1 cellular context compared by ENCODE assay signal in the genomic region with DNA sequence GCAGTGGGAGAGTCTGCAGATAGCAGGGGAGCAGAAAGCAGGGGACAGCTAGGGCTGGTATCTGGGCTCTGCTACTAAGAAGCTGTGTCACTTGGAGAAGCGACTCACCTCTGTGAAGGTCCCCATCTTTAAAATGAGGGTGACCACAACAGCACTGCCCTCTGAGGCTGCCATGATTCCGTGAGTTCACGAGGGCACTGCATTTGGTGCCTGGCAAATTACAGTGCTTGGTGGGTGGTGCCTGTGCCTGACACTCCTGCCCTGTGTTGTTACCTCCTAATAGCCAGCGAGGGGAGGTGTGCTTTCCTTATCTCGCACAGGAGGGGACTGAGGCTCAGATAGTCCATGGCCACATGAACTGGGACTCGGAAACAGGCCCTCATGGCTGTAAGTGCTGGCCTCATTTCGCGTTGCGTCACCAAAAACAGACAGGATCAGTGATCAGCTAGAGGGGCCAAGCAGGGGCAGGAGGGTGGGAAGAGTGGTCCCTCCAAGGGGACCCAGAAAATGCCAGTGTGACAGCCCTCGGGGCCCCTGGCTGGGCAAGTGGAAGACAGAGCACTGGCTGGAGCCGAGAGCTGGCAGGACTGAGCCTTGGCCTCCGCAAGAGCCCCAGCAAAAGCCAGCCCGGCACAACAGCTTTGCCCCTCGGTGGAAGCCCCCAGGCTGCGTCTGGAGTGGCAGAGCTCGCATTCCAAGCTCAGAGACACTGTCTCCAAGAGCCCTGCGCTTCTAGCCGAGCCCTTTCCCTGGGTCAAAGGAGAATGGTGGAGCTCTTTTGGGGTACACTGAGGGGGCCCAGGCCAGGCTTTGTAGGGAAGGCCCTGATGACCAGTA.
TF ChIP-seq lines count a peak whose summit lies in the region.

No MANE protein-coding gene starts in this region.

TF ChIP-seq in HepG2, 621 proteins besides CTCF, POLR2A, EP300 and RAD21 (continued from another document and continues in another):
- TF ChIP-seq ZNF407 (CRISPR knock-in tag; IDR thresholded peaks at IDR 0.05; ENCODE audit: not compliant biosample characterization), result no peak
- TF ChIP-seq ZNF33B (CRISPR knock-in tag; IDR thresholded peaks at IDR 0.05), result no peak
- TF ChIP-seq FOSL2 (CRISPR knock-in tag; IDR thresholded peaks at IDR 0.05), result no peak
- no peak; the same call in 1 of the 2 replicates for TF ChIP-seq SRY (CRISPR knock-in tag; IDR thresholded peaks at IDR 0.05)
- TF ChIP-seq, protein P1, sequence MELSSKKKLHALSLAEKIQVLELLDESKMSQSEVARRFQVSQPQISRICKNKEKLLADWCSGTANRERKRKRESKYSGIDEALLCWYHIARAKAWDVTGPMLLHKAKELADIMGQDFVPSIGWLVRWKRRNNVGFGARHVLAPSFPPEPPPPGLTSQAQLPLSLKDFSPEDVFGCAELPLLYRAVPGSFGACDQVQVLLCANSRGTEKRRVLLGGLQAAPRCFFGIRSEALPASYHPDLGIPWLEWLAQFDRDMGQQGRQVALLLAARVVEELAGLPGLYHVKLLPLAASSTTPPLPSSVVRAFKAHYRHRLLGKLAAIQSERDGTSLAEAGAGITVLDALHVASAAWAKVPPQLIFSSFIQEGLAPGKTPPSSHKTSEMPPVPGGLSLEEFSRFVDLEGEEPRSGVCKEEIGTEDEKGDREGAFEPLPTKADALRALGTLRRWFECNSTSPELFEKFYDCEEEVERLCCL (CRISPR knock-in tag; IDR thresholded peaks at IDR 0.05; ENCODE audit: borderline replicate concordance), result no peak
- TF ChIP-seq SATB2 (CRISPR knock-in tag; IDR thresholded peaks at IDR 0.05), result no peak
- 0 out of 2 replicates have a peak, but pooled peaks have one; percentile 1 for TF ChIP-seq ZSCAN9 (CRISPR knock-in tag; IDR thresholded peaks at IDR 0.05; ENCODE audit: borderline replicate concordance)
- TF ChIP-seq, protein P2, sequence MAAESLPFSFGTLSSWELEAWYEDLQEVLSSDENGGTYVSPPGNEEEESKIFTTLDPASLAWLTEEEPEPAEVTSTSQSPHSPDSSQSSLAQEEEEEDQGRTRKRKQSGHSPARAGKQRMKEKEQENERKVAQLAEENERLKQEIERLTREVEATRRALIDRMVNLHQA (CRISPR knock-in tag; IDR thresholded peaks at IDR 0.05), result no peak
- TF ChIP-seq NR2F6 (IDR thresholded peaks at IDR 0.05), result no peak
- 0 out of 2 replicates have a peak, but pooled peaks have one; percentile 1 for TF ChIP-seq NR2F6 (CRISPR knock-in tag; IDR thresholded peaks at IDR 0.05)
- TF ChIP-seq RBM22 (optimal IDR thresholded peaks at IDR 0.05; ENCODE audit: low read length), result no peak
- no peak for TF ChIP-seq ZNF773 (CRISPR knock-in tag; IDR thresholded peaks at IDR 0.05; ENCODE audit: borderline replicate concordance)
- no peak for TF ChIP-seq MLLT10 (CRISPR knock-in tag; IDR thresholded peaks at IDR 0.05)
- TF ChIP-seq, protein P3, sequence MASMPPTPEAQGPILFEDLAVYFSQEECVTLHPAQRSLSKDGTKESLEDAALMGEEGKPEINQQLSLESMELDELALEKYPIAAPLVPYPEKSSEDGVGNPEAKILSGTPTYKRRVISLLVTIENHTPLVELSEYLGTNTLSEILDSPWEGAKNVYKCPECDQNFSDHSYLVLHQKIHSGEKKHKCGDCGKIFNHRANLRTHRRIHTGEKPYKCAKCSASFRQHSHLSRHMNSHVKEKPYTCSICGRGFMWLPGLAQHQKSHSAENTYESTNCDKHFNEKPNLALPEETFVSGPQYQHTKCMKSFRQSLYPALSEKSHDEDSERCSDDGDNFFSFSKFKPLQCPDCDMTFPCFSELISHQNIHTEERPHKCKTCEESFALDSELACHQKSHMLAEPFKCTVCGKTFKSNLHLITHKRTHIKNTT (CRISPR knock-in tag; IDR thresholded peaks at IDR 0.05), result no peak
- TF ChIP-seq HNRNPH1 (optimal IDR thresholded peaks at IDR 0.05; ENCODE audit: low read depth, low read length), result no peak
- no peak for TF ChIP-seq TRIM24 (CRISPR knock-in tag; IDR thresholded peaks at IDR 0.05)
- TF ChIP-seq ZNF724P (CRISPR knock-in tag; IDR thresholded peaks at IDR 0.05; ENCODE audit: borderline replicate concordance), result 0 out of 2 replicates have a peak, but pooled peaks have one; percentile 18
- TF ChIP-seq ZNF260 (CRISPR knock-in tag; IDR thresholded peaks at IDR 0.05; ENCODE audit: borderline replicate concordance, low read depth), result no peak
- no peak for TF ChIP-seq CHD2 (IDR thresholded peaks at IDR 0.05; ENCODE audit: low read depth, low read length)
- TF ChIP-seq SIX4 (CRISPR knock-in tag; IDR thresholded peaks at IDR 0.05), result no peak
- TF ChIP-seq, protein P4, sequence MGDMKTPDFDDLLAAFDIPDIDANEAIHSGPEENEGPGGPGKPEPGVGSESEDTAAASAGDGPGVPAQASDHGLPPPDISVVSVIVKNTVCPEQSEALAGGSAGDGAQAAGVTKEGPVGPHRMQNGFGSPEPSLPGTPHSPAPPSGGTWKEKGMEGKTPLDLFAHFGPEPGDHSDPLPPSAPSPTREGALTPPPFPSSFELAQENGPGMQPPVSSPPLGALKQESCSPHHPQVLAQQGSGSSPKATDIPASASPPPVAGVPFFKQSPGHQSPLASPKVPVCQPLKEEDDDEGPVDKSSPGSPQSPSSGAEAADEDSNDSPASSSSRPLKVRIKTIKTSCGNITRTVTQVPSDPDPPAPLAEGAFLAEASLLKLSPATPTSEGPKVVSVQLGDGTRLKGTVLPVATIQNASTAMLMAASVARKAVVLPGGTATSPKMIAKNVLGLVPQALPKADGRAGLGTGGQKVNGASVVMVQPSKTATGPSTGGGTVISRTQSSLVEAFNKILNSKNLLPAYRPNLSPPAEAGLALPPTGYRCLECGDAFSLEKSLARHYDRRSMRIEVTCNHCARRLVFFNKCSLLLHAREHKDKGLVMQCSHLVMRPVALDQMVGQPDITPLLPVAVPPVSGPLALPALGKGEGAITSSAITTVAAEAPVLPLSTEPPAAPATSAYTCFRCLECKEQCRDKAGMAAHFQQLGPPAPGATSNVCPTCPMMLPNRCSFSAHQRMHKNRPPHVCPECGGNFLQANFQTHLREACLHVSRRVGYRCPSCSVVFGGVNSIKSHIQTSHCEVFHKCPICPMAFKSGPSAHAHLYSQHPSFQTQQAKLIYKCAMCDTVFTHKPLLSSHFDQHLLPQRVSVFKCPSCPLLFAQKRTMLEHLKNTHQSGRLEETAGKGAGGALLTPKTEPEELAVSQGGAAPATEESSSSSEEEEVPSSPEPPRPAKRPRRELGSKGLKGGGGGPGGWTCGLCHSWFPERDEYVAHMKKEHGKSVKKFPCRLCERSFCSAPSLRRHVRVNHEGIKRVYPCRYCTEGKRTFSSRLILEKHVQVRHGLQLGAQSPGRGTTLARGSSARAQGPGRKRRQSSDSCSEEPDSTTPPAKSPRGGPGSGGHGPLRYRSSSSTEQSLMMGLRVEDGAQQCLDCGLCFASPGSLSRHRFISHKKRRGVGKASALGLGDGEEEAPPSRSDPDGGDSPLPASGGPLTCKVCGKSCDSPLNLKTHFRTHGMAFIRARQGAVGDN (CRISPR knock-in tag; IDR thresholded peaks at IDR 0.05), result peak; percentile 92
- TF ChIP-seq ZFP36L2 (CRISPR knock-in tag; IDR thresholded peaks at IDR 0.05), result no peak
- no peak for TF ChIP-seq ZNF780A (CRISPR knock-in tag; IDR thresholded peaks at IDR 0.05)
- TF ChIP-seq SOX6 (IDR thresholded peaks at IDR 0.05), result no peak
- 0 out of 2 replicates have a peak, but pooled peaks have one; percentile 12 for TF ChIP-seq SOX6 (CRISPR knock-in tag; IDR thresholded peaks at IDR 0.05)
- TF ChIP-seq HES4 (CRISPR knock-in tag; IDR thresholded peaks at IDR 0.05; ENCODE audit: borderline replicate concordance), result peak; percentile 10; the same call in 1 of the 2 replicates
- peak; percentile 20; the same call in 1 of the 2 replicates for TF ChIP-seq SALL1 (CRISPR knock-in tag; IDR thresholded peaks at IDR 0.05)
- TF ChIP-seq ZNF468 (CRISPR knock-in tag; IDR thresholded peaks at IDR 0.05), result no peak
- no peak for TF ChIP-seq AFF4 (CRISPR knock-in tag; IDR thresholded peaks at IDR 0.05)
- TF ChIP-seq CENPX (CRISPR knock-in tag; IDR thresholded peaks at IDR 0.05), result no peak
- peak; percentile 13; the same call in 1 of the 2 replicates for TF ChIP-seq MXD4 (CRISPR knock-in tag; IDR thresholded peaks at IDR 0.05)
- no peak for TF ChIP-seq ETV6 (CRISPR knock-in tag; conservative IDR thresholded peaks at IDR 0.05)
- TF ChIP-seq RCOR2 (CRISPR knock-in tag; IDR thresholded peaks at IDR 0.05), result no peak
- TF ChIP-seq SRSF1 (optimal IDR thresholded peaks at IDR 0.05; ENCODE audit: low read depth, low read length), result no peak
- TF ChIP-seq, protein P5, sequence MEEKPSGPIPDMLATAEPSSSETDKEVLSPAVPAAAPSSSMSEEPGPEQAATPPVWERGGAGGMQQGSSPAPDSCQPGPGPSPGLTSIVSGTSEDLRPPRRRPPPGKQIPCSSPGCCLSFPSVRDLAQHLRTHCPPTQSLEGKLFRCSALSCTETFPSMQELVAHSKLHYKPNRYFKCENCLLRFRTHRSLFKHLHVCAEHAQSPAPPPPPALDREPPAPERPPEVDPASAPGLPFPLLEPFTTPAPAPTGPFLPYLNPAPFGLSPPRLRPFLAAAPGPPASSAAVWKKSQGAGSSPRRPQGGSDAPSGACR (CRISPR knock-in tag; IDR thresholded peaks at IDR 0.05), result no peak
- TF ChIP-seq NFKBIZ (CRISPR knock-in tag; IDR thresholded peaks at IDR 0.05), result no peak
- no peak for TF ChIP-seq IKZF1 (IDR thresholded peaks at IDR 0.05)
- TF ChIP-seq YY1 (IDR thresholded peaks at IDR 0.05; ENCODE audit: insufficient read depth, insufficient replicate concordance, low read depth, low read length), result no peak
- no peak for TF ChIP-seq ZNF782 (CRISPR knock-in tag; IDR thresholded peaks at IDR 0.05; ENCODE audit: borderline replicate concordance)
- TF ChIP-seq CCAR2 (optimal IDR thresholded peaks at IDR 0.05; ENCODE audit: low read depth, low read length), result no peak
- TF ChIP-seq ZFP90 (CRISPR knock-in tag; IDR thresholded peaks at IDR 0.05; ENCODE audit: borderline replicate concordance), result no peak
- TF ChIP-seq ZNF557 (CRISPR knock-in tag; IDR thresholded peaks at IDR 0.05), result no peak
